ENCODE assay signal across 8 cellular contexts in genomic region chr11:108620958-108621772, GRCh38. TPM values are rescaled to one million over a fixed set of nuclear protein-coding genes. Genes with fewer than 3 reads are reported as not detected.
DNase-seq lines count a peak whose midpoint lies in the region; ATAC-seq and TF ChIP-seq lines count a peak whose summit lies in the region.

No MANE protein-coding gene starts in this region.

- H3K27ac ChIP-seq in RWPE2 (ENCODE audit: poor library complexity, severe bottlenecking) (no peak overlapping the region), suprapubic skin (no peak overlapping the region)

- H3K4me3 ChIP-seq in RWPE2 (ENCODE audit: severe bottlenecking): no peak overlapping the region
- no peak overlapping the region for H3K4me3 ChIP-seq in suprapubic skin

- intact Hi-C loops in activated T-helper 2 cell treated with anti-CD3 and anti-CD28 coated beads, Interferon-gamma antibody, Interleukin-2, Interleukin-4, amounts not matched to agents 10 μg/mL and 5 μg/mL and 100 μg/mL, durations not matched to agents 14 hours and 24 hours and 36 hours (cut with micrococcal nuclease): loop anchor here (2.0 to 10.0 kb wide), 3 partner anchors 106 to 1474 kb away; partner anchors contain the start of gene ZC3H12C

- H3K9me3 Mint-ChIP-seq in type B pancreatic cell: no peaks in the 10 kb centered on the region
- H3K9me3 Mint-ChIP-seq in activated T-helper 2 cell treated with anti-CD3 and anti-CD28 coated beads, Interferon-gamma antibody, Interleukin-2, Interleukin-4, amounts not matched to agents 10 μg/mL and 5 μg/mL and 100 μg/mL, durations not matched to agents 14 hours and 24 hours and 36 hours: peaks cover 3% of the 10 kb centered on the region

- ATAC-seq in GM19351 (IDR thresholded peaks at IDR 0.05; ENCODE audit: unreplicated experiment): peak; percentile 87
- peak; percentile 87 for ATAC-seq in HG03039 (IDR thresholded peaks at IDR 0.05; ENCODE audit: unreplicated experiment)
- ATAC-seq in RWPE2 (ENCODE audit: low read depth): peak; percentile 40

- 60% methylated on average over 2 of the region's 2 CpGs for WGBS in suprapubic skin

- no peaks in the 10 kb centered on the region for H3K27me3 ChIP-seq in RWPE2 (ENCODE audit: insufficient read depth, poor library complexity, severe bottlenecking)
- no peaks in the 10 kb centered on the region for H3K27me3 ChIP-seq in suprapubic skin

- no peak overlapping the region for H3K4me3 Mint-ChIP-seq in type B pancreatic cell
- H3K4me3 Mint-ChIP-seq in activated T-helper 2 cell treated with anti-CD3 and anti-CD28 coated beads, Interferon-gamma antibody, Interleukin-2, Interleukin-4, amounts not matched to agents 10 μg/mL and 5 μg/mL and 100 μg/mL, durations not matched to agents 14 hours and 24 hours and 36 hours (ENCODE audit: low read depth): no peak overlapping the region

- TF ChIP-seq EP300 in suprapubic skin (IDR thresholded peaks at IDR 0.05): no peak

- no peak for TF ChIP-seq CTCF in RWPE2 (IDR thresholded peaks at IDR 0.05; ENCODE audit: poor library complexity, severe bottlenecking)
- TF ChIP-seq CTCF in suprapubic skin (IDR thresholded peaks at IDR 0.05): no peak
- TF ChIP-seq CTCF in type B pancreatic cell (conservative IDR thresholded peaks at IDR 0.05): no peak

- no peak for TF ChIP-seq POLR2A in suprapubic skin (IDR thresholded peaks at IDR 0.05)

- H3K27ac Mint-ChIP-seq in type B pancreatic cell: no peak overlapping the region
- no peak overlapping the region for H3K27ac Mint-ChIP-seq in activated T-helper 2 cell treated with anti-CD3 and anti-CD28 coated beads, Interferon-gamma antibody, Interleukin-2, Interleukin-4, amounts not matched to agents 10 μg/mL and 5 μg/mL and 100 μg/mL, durations not matched to agents 14 hours and 24 hours and 36 hours

- DNase-seq in EL (peak; percentile 23), RWPE2 (ENCODE audit: low spot score) (no peak), suprapubic skin (ENCODE audit: low spot score in 2 of 2) (no peak), OCI-M2 (lab: John Stamatoyannopoulos, UW; ENCODE audit: unreplicated experiment) (no peak), type B pancreatic cell (ENCODE audit: extremely low spot score, unreplicated experiment) (no peak)
- DNase-seq in activated T-helper 2 cell treated with anti-CD3 and anti-CD28 coated beads, Interferon-gamma antibody, Interleukin-2, Interleukin-4, amounts not matched to agents 10 μg/mL and 5 μg/mL and 100 μg/mL, durations not matched to agents 14 hours and 24 hours and 36 hours (ENCODE audit: low spot score): no peak

- H3K36me3 ChIP-seq in RWPE2 (ENCODE audit: low read depth): no peaks in the 10 kb centered on the region
- H3K36me3 ChIP-seq in suprapubic skin: no peaks in the 10 kb centered on the region

- no peaks in the 10 kb centered on the region for H3K27me3 Mint-ChIP-seq in type B pancreatic cell
- peaks cover 35% of the 10 kb centered on the region for H3K27me3 Mint-ChIP-seq in activated T-helper 2 cell treated with anti-CD3 and anti-CD28 coated beads, Interferon-gamma antibody, Interleukin-2, Interleukin-4, amounts not matched to agents 10 μg/mL and 5 μg/mL and 100 μg/mL, durations not matched to agents 14 hours and 24 hours and 36 hours (ENCODE audit: low read depth)

- H3K36me3 Mint-ChIP-seq in type B pancreatic cell: no peaks in the 10 kb centered on the region
- no peaks in the 10 kb centered on the region for H3K36me3 Mint-ChIP-seq in activated T-helper 2 cell treated with anti-CD3 and anti-CD28 coated beads, Interferon-gamma antibody, Interleukin-2, Interleukin-4, amounts not matched to agents 10 μg/mL and 5 μg/mL and 100 μg/mL, durations not matched to agents 14 hours and 24 hours and 36 hours (ENCODE audit: low read depth)

- peaks cover 6% of the 10 kb centered on the region for H3K4me1 Mint-ChIP-seq in type B pancreatic cell (ENCODE audit: unreplicated experiment)
- H3K4me1 Mint-ChIP-seq in activated T-helper 2 cell treated with anti-CD3 and anti-CD28 coated beads, Interferon-gamma antibody, Interleukin-2, Interleukin-4, amounts not matched to agents 10 μg/mL and 5 μg/mL and 100 μg/mL, durations not matched to agents 14 hours and 24 hours and 36 hours (ENCODE audit: low read depth): peaks cover 32% of the 10 kb centered on the region

- H3K4me1 ChIP-seq in RWPE2 (ENCODE audit: insufficient read depth, poor library complexity, severe bottlenecking) (peaks cover 21% of the 10 kb centered on the region), suprapubic skin (peaks cover 25% of the 10 kb centered on the region)

- H3K9me3 ChIP-seq in RWPE2 (ENCODE audit: severe bottlenecking) (no peaks in the 10 kb centered on the region), suprapubic skin (no peaks in the 10 kb centered on the region)

RNA-seq across cellular contexts. Expression of gene EXPH5, which starts 27.6 kb away (rescaled TPM):
- total RNA-seq in suprapubic skin: 100 to 1,000 TPM; 120 to 232 (median 149) TPM
- total RNA-seq in type B pancreatic cell (ENCODE audit: low replicate concordance): 15.2 and 37.4 TPM in 2 replicates
- total RNA-seq in activated T-helper 2 cell treated with anti-CD3 and anti-CD28 coated beads, Interferon-gamma antibody, Interleukin-2, Interleukin-4, amounts not matched to agents 10 μg/mL and 5 μg/mL and 100 μg/mL, durations not matched to agents 14 hours and 24 hours and 36 hours: 1.2 and 1.8 TPM in 2 replicates

RNA-seq across cellular contexts. Expression of gene DDX10, which starts 43.7 kb away (rescaled TPM):
- 10 to 100 TPM; 21.9 to 30.7 (median 27.2) TPM for total RNA-seq in suprapubic skin
- total RNA-seq in type B pancreatic cell (ENCODE audit: low replicate concordance): 26.3 and 34.7 TPM in 2 replicates
- 57.8 TPM in 2 replicates for total RNA-seq in activated T-helper 2 cell treated with anti-CD3 and anti-CD28 coated beads, Interferon-gamma antibody, Interleukin-2, Interleukin-4, amounts not matched to agents 10 μg/mL and 5 μg/mL and 100 μg/mL, durations not matched to agents 14 hours and 24 hours and 36 hours
